In genomic region chr1:78887459-78887858, GRCh38 we compare ENCODE assay signal across 31 cellular contexts.
"Had no signal": no experiment of that assay in that cellular context is flagged by ENCODE, and none has a peak within 500 bp of the region (broad histone marks: within the 10 kb centered on the region; RNA-seq: fewer than 3 reads in every experiment).

No MANE protein-coding gene starts in this region.

- H2AFZ ChIP-seq: neural progenitor cell, parathyroid adenoma had no signal

- H3K36me3 Mint-ChIP-seq: natural killer cell; neural progenitor cell; stimulated activated memory B cell treated with anti-CD40 and anti-IgM and Interleukin-4, amounts not matched to agents 10 μg/mL and 1 μg/mL and 100 μg/mL, for 72 hours; type B pancreatic cell had no signal

- H3K4me3 Mint-ChIP-seq: natural killer cell; nephron; neural progenitor cell; stimulated activated memory B cell treated with anti-CD40 and anti-IgM and Interleukin-4, amounts not matched to agents 10 μg/mL and 1 μg/mL and 100 μg/mL, for 72 hours; stimulated activated naive CD8-positive, alpha-beta T cell treated with anti-CD3 and anti-CD28 coated beads, Interleukin-15, amount 100 ng/mL, for 72 hours; type B pancreatic cell had no signal

- H3K9me3 ChIP-seq: ovary, psoas muscle, spleen, suprapubic skin, testis, tibial artery, transverse colon, upper lobe of right lung, uterus had no signal

- H3K9me3 Mint-ChIP-seq: nephron; neural progenitor cell; stimulated activated memory B cell treated with anti-CD40 and anti-IgM and Interleukin-4, amounts not matched to agents 10 μg/mL and 1 μg/mL and 100 μg/mL, for 72 hours; stimulated activated naive CD8-positive, alpha-beta T cell treated with anti-CD3 and anti-CD28 coated beads, Interleukin-15, amount 100 ng/mL, for 72 hours; type B pancreatic cell had no signal

- H3K79me2 ChIP-seq: parathyroid adenoma had no signal

- H3K9ac ChIP-seq: neural progenitor cell, parathyroid adenoma had no signal

- H3K27me3 Mint-ChIP-seq: progenitor cell of endocrine pancreas; stimulated activated memory B cell treated with anti-CD40 and anti-IgM and Interleukin-4, amounts not matched to agents 10 μg/mL and 1 μg/mL and 100 μg/mL, for 72 hours; stimulated activated naive CD8-positive, alpha-beta T cell treated with anti-CD3 and anti-CD28 coated beads, Interleukin-15, amount 100 ng/mL, for 72 hours; type B pancreatic cell had no signal

- H3K27me3 ChIP-seq: neural progenitor cell, ovary, spleen, suprapubic skin, testis, tibial artery, transverse colon, upper lobe of right lung, uterus had no signal

- H3K4me2 ChIP-seq: neural progenitor cell, smooth muscle cell had no signal

- H3K27ac Mint-ChIP-seq: natural killer cell; nephron; neural progenitor cell; progenitor cell of endocrine pancreas; stimulated activated memory B cell treated with anti-CD40 and anti-IgM and Interleukin-4, amounts not matched to agents 10 μg/mL and 1 μg/mL and 100 μg/mL, for 72 hours; type B pancreatic cell had no signal

- H3K4me3 ChIP-seq: neural progenitor cell, ovary, psoas muscle, skin epidermis, smooth muscle cell, spleen, suprapubic skin, testis, tibial artery, transverse colon, upper lobe of right lung, uterus had no signal

- H3K27ac ChIP-seq: neural progenitor cell, ovary, parathyroid adenoma, psoas muscle, skin epidermis, spleen, suprapubic skin, testis, tibial artery, transverse colon, upper lobe of right lung, uterus had no signal

- H3K4me1 ChIP-seq: parathyroid adenoma, psoas muscle, spleen, suprapubic skin, testis, transverse colon, upper lobe of right lung, uterus had no signal

- H3K36me3 ChIP-seq: neural progenitor cell, ovary, spleen, suprapubic skin, tibial artery, transverse colon, upper lobe of right lung, uterus had no signal

- H3K4me1 Mint-ChIP-seq: natural killer cell; stimulated activated memory B cell treated with anti-CD40 and anti-IgM and Interleukin-4, amounts not matched to agents 10 μg/mL and 1 μg/mL and 100 μg/mL, for 72 hours; stimulated activated naive CD8-positive, alpha-beta T cell treated with anti-CD3 and anti-CD28 coated beads, Interleukin-15, amount 100 ng/mL, for 72 hours had no signal

- ATAC-seq: natural killer cell; psoas muscle; right cardiac atrium; sciatic nerve; stimulated activated memory B cell treated with anti-CD40 and anti-IgM and Interleukin-4, amounts not matched to agents 10 μg/mL and 1 μg/mL and 100 μg/mL, for 72 hours; stimulated activated naive CD8-positive, alpha-beta T cell treated with anti-CD3 and anti-CD28 coated beads, Interleukin-15, amount 100 ng/mL, for 72 hours; stimulated activated naive CD8-positive, alpha-beta T cell treated with anti-CD3 and anti-CD28 coated beads, Interleukin-15, Interleukin-2, amounts not matched to agents 100 U/mL and 50 U/mL, for 24 hours; upper lobe of right lung had no signal

- DNase-seq: natural killer cell; occipital lobe; ovary; posterior cingulate gyrus; psoas muscle; right cardiac atrium; spleen; stimulated activated CD4-positive, alpha-beta T cell treated with anti-CD3 and anti-CD28 coated beads, Interleukin-12 subunit alpha, Interleukin-12 subunit beta, amount 100 ng/mL, for 4 hours; stimulated activated CD4-positive, alpha-beta T cell treated with anti-CD3 and anti-CD28 coated beads, Interleukin-1b, Interleukin-23, amount 100 ng/mL, for 48 hours; stimulated activated CD4-positive, alpha-beta T cell treated with anti-CD3 and anti-CD28 coated beads, Interleukin-4, amount 100 ng/mL, for 1 hour; stimulated activated CD4-positive, alpha-beta T cell treated with anti-CD3 and anti-CD28 coated beads, Interleukin-4, amount 100 ng/mL, for 4 hours; stimulated activated CD8-positive, alpha-beta memory T cell treated with anti-CD3 and anti-CD28 coated beads, Interleukin-4, amount 100 ng/mL, for 48 hours; stimulated activated naive CD4-positive, alpha-beta T cell; stimulated activated naive CD8-positive, alpha-beta T cell treated with anti-CD3 and anti-CD28 coated beads, Interleukin-15, amount 100 ng/mL, for 72 hours; stimulated activated naive CD8-positive, alpha-beta T cell treated with anti-CD3 and anti-CD28 coated beads, Interleukin-15, Interleukin-2, amounts not matched to agents 100 U/mL and 50 U/mL, for 24 hours; substantia nigra; testis; tibial artery; transverse colon; upper lobe of right lung; uterus had no signal
